In genomic region chr2:231321556-231322334, GRCh38 we compare ENCODE assay signal across 13 cellular contexts.
A peak's percentile ranks its signal among the peaks of the same experiment; 100 is the strongest.
DNase-seq lines count a peak whose midpoint lies in the region; ATAC-seq and TF ChIP-seq lines count a peak whose summit lies in the region.
"Had no signal": no experiment of that assay in that cellular context is flagged by ENCODE, and none has a peak within 500 bp of the region (broad histone marks: within the 10 kb centered on the region; RNA-seq: fewer than 3 reads in every experiment).

No MANE protein-coding gene starts in this region.

- peaks cover 0 to 6% (median 0%) of the 10 kb centered on the region in 3 donors for H3K9me3 ChIP-seq in gastroesophageal sphincter
- H3K9me3 ChIP-seq: thyroid gland had no signal

- H3K9me3 Mint-ChIP-seq in nephron progenitor cell: peaks cover 19% of the 10 kb centered on the region
- H3K9me3 Mint-ChIP-seq in glutamatergic neuron (ENCODE audit: unreplicated experiment): peaks cover 11% of the 10 kb centered on the region

- H3K36me3 Mint-ChIP-seq in nephron progenitor cell (ENCODE audit: low read depth) (peaks cover 29% of the 10 kb centered on the region), glutamatergic neuron (ENCODE audit: unreplicated experiment) (peaks cover 24% of the 10 kb centered on the region)

- H3K4me1 ChIP-seq in gastroesophageal sphincter: peaks cover 0 to 11% (median 0%) of the 10 kb centered on the region in 3 donors
- H3K4me1 ChIP-seq: parathyroid adenoma, thyroid gland had no signal

- TF ChIP-seq CTCF in gastroesophageal sphincter (IDR thresholded peaks at IDR 0.05) (no peak), nephron progenitor cell (IDR thresholded peaks at IDR 0.05) (no peak), glutamatergic neuron (IDR thresholded peaks at IDR 0.05; ENCODE audit: partially characterized antibody, unreplicated experiment) (no peak)

- H3K27ac ChIP-seq in gastroesophageal sphincter: peak overlapping the region in 1 of 4 donors; percentile 12
- H3K27ac ChIP-seq: parathyroid adenoma, thyroid gland had no signal

- no peak overlapping the region for H3K4me3 Mint-ChIP-seq in nephron progenitor cell
- no peak overlapping the region for H3K4me3 Mint-ChIP-seq in glutamatergic neuron (ENCODE audit: unreplicated experiment)
- H3K4me3 Mint-ChIP-seq: central memory CD8-positive, alpha-beta T cell had no signal

- no peak overlapping the region for H3K4me3 ChIP-seq in gastroesophageal sphincter
- H3K4me3 ChIP-seq: thyroid gland had no signal

- ATAC-seq in gastroesophageal sphincter: peak; percentile 69
- no peak for ATAC-seq in HG02973 (IDR thresholded peaks at IDR 0.05; ENCODE audit: unreplicated experiment)
- ATAC-seq in GM18520 (IDR thresholded peaks at IDR 0.05; ENCODE audit: unreplicated experiment): no peak

- H3K27me3 ChIP-seq in gastroesophageal sphincter: no peaks in the 10 kb centered on the region
- H3K27me3 ChIP-seq: thyroid gland had no signal

- WGBS in gastroesophageal sphincter (ENCODE audit: low coverage in 1 of 2), 2 donors: 75 to 82% methylated on average over 3 to 15 of the region's 22 CpGs

- TF ChIP-seq EP300 in gastroesophageal sphincter (IDR thresholded peaks at IDR 0.05): no peak

- H3K4me1 Mint-ChIP-seq in nephron progenitor cell (no peaks in the 10 kb centered on the region), glutamatergic neuron (ENCODE audit: low read depth, unreplicated experiment) (no peaks in the 10 kb centered on the region)
- H3K4me1 Mint-ChIP-seq: central memory CD8-positive, alpha-beta T cell had no signal

- no peak for TF ChIP-seq POLR2A in gastroesophageal sphincter (IDR thresholded peaks at IDR 0.05)

- DNase-seq in CD1c-positive myeloid dendritic cell (ENCODE audit: extremely low spot score) (peak; percentile 96), MV-4-11 (lab: John Stamatoyannopoulos, UW) (peak; percentile 100), nephron progenitor cell (no peak), glutamatergic neuron (no peak), GOT3 (lab: John Stamatoyannopoulos, UW) (no peak)
- DNase-seq: activated gamma-delta T cell, NCI-H345, thyroid gland had no signal

- H3K27me3 Mint-ChIP-seq in nephron progenitor cell (ENCODE audit: low read depth, poor library complexity) (peaks cover 7% of the 10 kb centered on the region), glutamatergic neuron (ENCODE audit: unreplicated experiment) (peaks cover 2% of the 10 kb centered on the region)

- peaks cover 0 to 77% of the 10 kb centered on the region in 2 donors for H3K36me3 ChIP-seq in gastroesophageal sphincter
- H3K36me3 ChIP-seq: thyroid gland had no signal

- peak overlapping the region; percentile 59 for H3K27ac Mint-ChIP-seq in nephron progenitor cell
- H3K27ac Mint-ChIP-seq in glutamatergic neuron (ENCODE audit: unreplicated experiment): no peak overlapping the region

Comparison
In these comparisons a context has a peak if more than half of its experiments do, and no peak if none do; other contexts are left out.
1. DNase-seq: peak in CD1c-positive myeloid dendritic cell (single experiment) and MV-4-11 (single experiment); none in nephron progenitor cell (single experiment), glutamatergic neuron (single experiment) and GOT3 (single experiment).